28 cellular contexts compared by ENCODE assay signal in the genomic region with DNA sequence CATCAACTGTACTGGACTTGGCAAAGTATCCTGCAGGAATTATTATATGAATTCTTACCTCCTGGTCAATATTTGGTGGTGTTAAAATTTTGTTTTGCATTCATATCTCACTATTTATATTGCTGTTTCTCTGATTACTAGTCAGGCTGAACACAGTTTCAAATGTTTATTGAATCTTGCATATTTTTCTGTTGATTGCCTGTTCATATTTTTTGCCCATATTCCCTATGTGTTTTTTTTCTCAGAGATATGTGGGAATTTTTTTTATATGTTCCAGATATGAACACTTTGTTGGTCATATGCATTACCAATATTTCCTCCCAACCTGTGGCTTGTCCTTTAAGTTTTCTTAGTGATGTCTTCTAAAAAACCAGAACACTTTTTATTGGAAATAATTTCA.
"Had no signal": no experiment of that assay in that cellular context is flagged by ENCODE, and none has a peak within 500 bp of the region (broad histone marks: within the 10 kb centered on the region; RNA-seq: fewer than 3 reads in every experiment).

No MANE protein-coding gene starts in this region.

- DNase-seq: stimulated activated CD4-positive, alpha-beta T cell treated with anti-CD3 and anti-CD28 coated beads, Interleukin-2, amount 100 ng/mL, for 48 hours; stimulated activated CD4-positive, alpha-beta T cell treated with anti-CD3 and anti-CD28 coated beads, Interleukin-4, amount 100 ng/mL, for 1 hour; stimulated activated CD4-positive, alpha-beta T cell treated with anti-CD3 and anti-CD28 coated beads, Interleukin-4, amount 100 ng/mL, for 24 hours; stimulated activated CD4-positive, alpha-beta T cell treated with anti-CD3 and anti-CD28 coated beads, Interleukin-4, amount 100 ng/mL, for 4 hours; stimulated activated CD8-positive, alpha-beta memory T cell treated with anti-CD3 and anti-CD28 coated beads, Interleukin-4, amount 100 ng/mL, for 48 hours; stimulated activated naive B cell treated with anti-CD40 and anti-IgM and Interleukin-4, amounts not matched to agents 10 μg/mL and 1 μg/mL and 100 μg/mL, for 72 hours; stimulated activated naive CD4-positive, alpha-beta T cell; stimulated activated naive CD4-positive, alpha-beta T cell treated with Interleukin-2 at 50 U/mL for 16 hours; stimulated activated naive CD8-positive, alpha-beta T cell treated with anti-CD3 and anti-CD28 coated beads, Interleukin-15, amount 100 ng/mL, for 72 hours; stimulated activated naive CD8-positive, alpha-beta T cell treated with anti-CD3 and anti-CD28 coated beads, Interleukin-15, Interleukin-2, amounts not matched to agents 100 U/mL and 50 U/mL, for 24 hours; stomach; substantia nigra; testis; thyroid gland; tibial artery; transverse colon; trophoblast cell; upper lobe of left lung; upper lobe of right lung; uterus had no signal

- H3K36me3 ChIP-seq: suprapubic skin, thoracic aorta, thyroid gland, tibial artery, transverse colon, upper lobe of left lung, upper lobe of right lung, uterus, vagina had no signal

- H3K27ac Mint-ChIP-seq: stimulated activated effector memory CD8-positive, alpha-beta T cell treated with anti-CD3 and anti-CD28 coated beads, Interleukin-12 subunit alpha, Interleukin-12 subunit beta, amount 100 ng/mL, for 72 hours; stimulated activated memory B cell treated with anti-CD40 and anti-IgM and Interleukin-4, amounts not matched to agents 10 μg/mL and 1 μg/mL and 100 μg/mL, for 72 hours; stimulated activated naive CD8-positive, alpha-beta T cell treated with anti-CD3 and anti-CD28 coated beads, Interleukin-15, amount 100 ng/mL, for 72 hours; stimulated activated naive CD8-positive, alpha-beta T cell treated with anti-CD3 and anti-CD28 coated beads, Interleukin-15, Interleukin-2, amounts not matched to agents 100 ng/mL and 50 ng/mL, for 24 hours; type B pancreatic cell had no signal

- H3K9me3 ChIP-seq: testis, thoracic aorta, thyroid gland, upper lobe of left lung, upper lobe of right lung, vagina had no signal

- H3K27ac ChIP-seq: stomach, suprapubic skin, testis, thoracic aorta, thyroid gland, tibial artery, tibial nerve, transverse colon, upper lobe of left lung, upper lobe of right lung, uterus, vagina had no signal

- H3K27me3 ChIP-seq: stomach, suprapubic skin, testis, thyroid gland, tibial artery, tibial nerve, transverse colon, upper lobe of left lung, upper lobe of right lung, uterus, vagina had no signal

- H3K27me3 Mint-ChIP-seq: stimulated activated memory B cell treated with anti-CD40 and anti-IgM and Interleukin-4, amounts not matched to agents 10 μg/mL and 1 μg/mL and 100 μg/mL, for 72 hours; stimulated activated naive B cell treated with anti-CD40 and anti-IgM and Interleukin-4, amounts not matched to agents 10 μg/mL and 1 μg/mL and 100 μg/mL, for 72 hours; stimulated activated naive CD8-positive, alpha-beta T cell treated with anti-CD3 and anti-CD28 coated beads, Interleukin-15, amount 100 ng/mL, for 72 hours; stimulated activated naive CD8-positive, alpha-beta T cell treated with anti-CD3 and anti-CD28 coated beads, Interleukin-15, Interleukin-2, amounts not matched to agents 100 ng/mL and 50 ng/mL, for 24 hours; type B pancreatic cell had no signal

- ATAC-seq: stimulated activated effector memory CD8-positive, alpha-beta T cell treated with anti-CD3 and anti-CD28 coated beads, Interleukin-12 subunit alpha, Interleukin-12 subunit beta, amount 100 ng/mL, for 72 hours; stimulated activated memory B cell treated with anti-CD40 and anti-IgM and Interleukin-4, amounts not matched to agents 10 μg/mL and 1 μg/mL and 100 μg/mL, for 72 hours; stimulated activated naive B cell treated with anti-CD40 and anti-IgM and Interleukin-4, amounts not matched to agents 10 μg/mL and 1 μg/mL and 100 μg/mL, for 72 hours; stimulated activated naive CD8-positive, alpha-beta T cell treated with anti-CD3 and anti-CD28 coated beads, Interleukin-15, amount 100 ng/mL, for 72 hours; stimulated activated naive CD8-positive, alpha-beta T cell treated with anti-CD3 and anti-CD28 coated beads, Interleukin-15, Interleukin-2, amounts not matched to agents 100 U/mL and 50 U/mL, for 24 hours; upper lobe of right lung had no signal

- H3K4me3 Mint-ChIP-seq: stimulated activated effector memory CD8-positive, alpha-beta T cell treated with anti-CD3 and anti-CD28 coated beads, Interleukin-12 subunit alpha, Interleukin-12 subunit beta, amount 100 ng/mL, for 72 hours; stimulated activated memory B cell treated with anti-CD40 and anti-IgM and Interleukin-4, amounts not matched to agents 10 μg/mL and 1 μg/mL and 100 μg/mL, for 72 hours; stimulated activated naive B cell treated with anti-CD40 and anti-IgM and Interleukin-4, amounts not matched to agents 10 μg/mL and 1 μg/mL and 100 μg/mL, for 72 hours; stimulated activated naive CD8-positive, alpha-beta T cell treated with anti-CD3 and anti-CD28 coated beads, Interleukin-15, amount 100 ng/mL, for 72 hours; stimulated activated naive CD8-positive, alpha-beta T cell treated with anti-CD3 and anti-CD28 coated beads, Interleukin-15, Interleukin-2, amounts not matched to agents 100 ng/mL and 50 ng/mL, for 24 hours; type B pancreatic cell had no signal

- H3K4me3 ChIP-seq: stomach, suprapubic skin, testis, thoracic aorta, thyroid gland, tibial artery, tibial nerve, transverse colon, upper lobe of left lung, upper lobe of right lung, uterus, vagina had no signal

- H3K4me1 Mint-ChIP-seq: stimulated activated naive CD8-positive, alpha-beta T cell treated with anti-CD3 and anti-CD28 coated beads, Interleukin-15, amount 100 ng/mL, for 72 hours had no signal
